In the genomic region with DNA sequence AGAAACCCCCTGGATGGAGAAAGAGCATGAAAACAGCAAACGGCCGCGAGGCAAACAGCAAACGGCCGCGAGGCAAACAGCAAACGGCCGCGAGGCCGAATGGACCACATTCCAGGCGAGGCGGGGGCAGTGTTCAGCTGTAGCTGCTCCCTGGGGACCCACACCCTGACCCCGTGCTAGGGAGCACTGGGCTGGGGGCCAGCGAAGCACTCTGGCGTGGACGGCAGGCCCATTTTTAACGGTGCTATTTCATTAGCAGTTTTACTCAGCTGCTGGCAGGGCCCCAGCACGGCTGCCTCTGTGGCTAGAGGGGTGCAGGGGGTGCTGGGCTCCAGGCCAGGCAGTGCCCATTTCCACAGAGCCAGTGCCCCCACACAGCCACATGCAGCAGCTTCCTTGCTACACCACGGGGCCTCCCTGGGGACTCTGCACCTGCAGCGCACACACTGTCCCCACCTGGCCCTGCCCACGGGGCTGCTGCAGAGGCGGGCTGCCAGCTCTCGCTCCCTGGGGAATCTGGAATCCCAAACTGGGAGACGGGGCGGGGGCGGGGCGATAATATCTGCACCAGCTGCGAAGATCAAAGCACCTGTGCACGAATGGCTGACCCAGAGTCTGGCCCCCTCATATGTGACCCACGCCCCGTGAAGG, we compare ENCODE assay signal across 12 cellular contexts. TPM values are rescaled to one million over a fixed set of nuclear protein-coding genes. Genes with fewer than 3 reads are reported as not detected.
A peak's percentile ranks its signal among the peaks of the same experiment; 100 is the strongest.
DNase-seq lines count a peak whose midpoint lies in the region; ATAC-seq and TF ChIP-seq lines count a peak whose summit lies in the region.
"Had no signal": no experiment of that assay in that cellular context is flagged by ENCODE, and none has a peak within 500 bp of the region (broad histone marks: within the 10 kb centered on the region; RNA-seq: fewer than 3 reads in every experiment).

No MANE protein-coding gene starts in this region.

- H3K36me3 ChIP-seq in DOHH2 (ENCODE audit: control insufficient read depth, low read length) (no peaks in the 10 kb centered on the region), osteoblast (ENCODE audit: insufficient read depth, low read length) (no peaks in the 10 kb centered on the region)

- H3K9me3 ChIP-seq in DOHH2 (ENCODE audit: control insufficient read depth, insufficient read depth, low read length) (peaks cover 10% of the 10 kb centered on the region; the same call in 1 of the 2 replicates), osteoblast (ENCODE audit: low read depth, low read length) (no peaks in the 10 kb centered on the region)

- no peak for TF ChIP-seq CTCF in DOHH2 (IDR thresholded peaks at IDR 0.05; ENCODE audit: low read depth, low read length, poor library complexity, severe bottlenecking)
- no peak for TF ChIP-seq CTCF in osteoblast (IDR thresholded peaks at IDR 0.05; ENCODE audit: extremely low read depth, low read depth, low read length)

- peaks cover 28% of the 10 kb centered on the region for H3F3A ChIP-seq in DOHH2 (ENCODE audit: control insufficient read depth, insufficient read depth)

- H3K9me3 Mint-ChIP-seq in stimulated activated effector memory CD8-positive, alpha-beta T cell treated with anti-CD3 and anti-CD28 coated beads, Interleukin-12 subunit alpha, Interleukin-12 subunit beta, amount 100 ng/mL, for 72 hours, result peaks cover 2% of the 10 kb centered on the region
- H3K9me3 Mint-ChIP-seq: stimulated activated naive CD8-positive, alpha-beta T cell treated with anti-CD3 and anti-CD28 coated beads, Interleukin-15, Interleukin-2, amounts not matched to agents 100 ng/mL and 50 ng/mL, for 24 hours had no signal

- ATAC-seq in stimulated activated effector memory CD8-positive, alpha-beta T cell treated with anti-CD3 and anti-CD28 coated beads, Interleukin-12 subunit alpha, Interleukin-12 subunit beta, amount 100 ng/mL, for 72 hours, result no peak
- no peak for ATAC-seq in GM21737 (IDR thresholded peaks at IDR 0.05; ENCODE audit: unreplicated experiment)
- ATAC-seq in HG02981 (IDR thresholded peaks at IDR 0.05; ENCODE audit: unreplicated experiment), result no peak

- H4K20me1 ChIP-seq in DOHH2 (ENCODE audit: control insufficient read depth, insufficient read depth, low read depth, low read length) (no peaks in the 10 kb centered on the region), osteoblast (ENCODE audit: insufficient read depth, low read length) (peaks cover 4% of the 10 kb centered on the region)

- H3K27ac ChIP-seq in DOHH2 (ENCODE audit: low read depth, low read length) (peak overlapping the region; percentile 96), osteoblast (ENCODE audit: low read depth, low read length) (no peak overlapping the region)

- H3K4me2 ChIP-seq in DOHH2 (ENCODE audit: low read length) (peak overlapping the region; percentile 90), osteoblast (ENCODE audit: insufficient read depth, low read length) (peak overlapping the region; percentile 51)

- H3K4me3 ChIP-seq in DOHH2 (ENCODE audit: low read length) (peak overlapping the region; percentile 70), osteoblast (ENCODE audit: insufficient read depth, low read length) (no peak overlapping the region)

- H3K4me3 Mint-ChIP-seq in stimulated activated effector memory CD8-positive, alpha-beta T cell treated with anti-CD3 and anti-CD28 coated beads, Interleukin-12 subunit alpha, Interleukin-12 subunit beta, amount 100 ng/mL, for 72 hours, result no peak overlapping the region
- H3K4me3 Mint-ChIP-seq: stimulated activated naive CD8-positive, alpha-beta T cell treated with anti-CD3 and anti-CD28 coated beads, Interleukin-15, Interleukin-2, amounts not matched to agents 100 ng/mL and 50 ng/mL, for 24 hours had no signal

- H3K79me2 ChIP-seq in DOHH2 (ENCODE audit: control insufficient read depth, low read length) (no peaks in the 10 kb centered on the region), osteoblast (ENCODE audit: insufficient read depth, low read length) (no peaks in the 10 kb centered on the region)

- H3K27me3 ChIP-seq in DOHH2 (ENCODE audit: control insufficient read depth, low read length) (no peaks in the 10 kb centered on the region; the same call in 1 of the 2 replicates), osteoblast (ENCODE audit: insufficient read depth, low read length) (no peaks in the 10 kb centered on the region)

- DNase-seq in NCI-H2171 (lab: John Stamatoyannopoulos, UW), result peak; percentile 96
- DNase-seq in fibroblast of gingiva (ENCODE audit: low read depth), result peak; percentile 46
- DNase-seq in osteoblast (ENCODE audit: insufficient read length, low spot score, missing footprints), result no peak
- DNase-seq in NCI-H1930 (lab: John Stamatoyannopoulos, UW), result no peak
- no peak for DNase-seq in stimulated activated effector memory CD8-positive, alpha-beta T cell treated with anti-CD3 and anti-CD28 coated beads, Interleukin-12 subunit alpha, Interleukin-12 subunit beta, amount 100 ng/mL, for 72 hours (ENCODE audit: low spot score in 2 of 2)
- DNase-seq: islet precursor cell, NCI-H2029 had no signal

- H3K36me3 Mint-ChIP-seq in stimulated activated effector memory CD8-positive, alpha-beta T cell treated with anti-CD3 and anti-CD28 coated beads, Interleukin-12 subunit alpha, Interleukin-12 subunit beta, amount 100 ng/mL, for 72 hours, result no peaks in the 10 kb centered on the region

- H2AFZ ChIP-seq in osteoblast (ENCODE audit: low read length), result peak overlapping the region; percentile 47

- H3K27ac Mint-ChIP-seq in stimulated activated effector memory CD8-positive, alpha-beta T cell treated with anti-CD3 and anti-CD28 coated beads, Interleukin-12 subunit alpha, Interleukin-12 subunit beta, amount 100 ng/mL, for 72 hours, result no peak overlapping the region
- H3K27ac Mint-ChIP-seq: stimulated activated naive CD8-positive, alpha-beta T cell treated with anti-CD3 and anti-CD28 coated beads, Interleukin-15, Interleukin-2, amounts not matched to agents 100 ng/mL and 50 ng/mL, for 24 hours had no signal

- H3K9me2 ChIP-seq in DOHH2 (replicated peaks; ENCODE audit: control insufficient read depth, low read length), result no peaks in the 10 kb centered on the region

- H3K4me1 Mint-ChIP-seq in stimulated activated effector memory CD8-positive, alpha-beta T cell treated with anti-CD3 and anti-CD28 coated beads, Interleukin-12 subunit alpha, Interleukin-12 subunit beta, amount 100 ng/mL, for 72 hours, result peaks cover 29% of the 10 kb centered on the region

- peaks cover 73% of the 10 kb centered on the region for H3K4me1 ChIP-seq in DOHH2 (ENCODE audit: control insufficient read depth, low read length)
- H3K4me1 ChIP-seq in osteoblast (ENCODE audit: insufficient read depth, low read length), result peaks cover 26% of the 10 kb centered on the region

RNA-seq across cellular contexts. Expression of a gene that starts 35.6 kb away (rescaled TPM):
- total RNA-seq in osteoblast, result under 0.01 TPM in 1 of 2 replicates, not detected in the other
- total RNA-seq: skeletal muscle tissue had no signal

Comparison
In these comparisons a context has a peak if more than half of its experiments do, and no peak if none do; other contexts are left out.
1. DNase-seq: peak in NCI-H2171 (single experiment) and fibroblast of gingiva (single experiment); none in osteoblast (single experiment), NCI-H1930 (0 of 2) and stimulated activated effector memory CD8-positive, alpha-beta T cell treated with anti-CD3 and anti-CD28 coated beads, Interleukin-12 subunit alpha, Interleukin-12 subunit beta, amount 100 ng/mL, for 72 hours (0 of 2).